Comparison of ENCODE assay signal across 1 cellular context in genomic region chr1:111739222-111739983, GRCh38.
TF ChIP-seq lines count a peak whose summit lies in the region.

Gene INKA2 (minus strand): TSS chr1:111739395. CDS start chr1:111739242, 153 bp downstream.

TF ChIP-seq in HepG2, 621 proteins besides CTCF, POLR2A, EP300 and RAD21 (continued from another document and continues in another):
- TF ChIP-seq IRF1 (CRISPR knock-in tag; IDR thresholded peaks at IDR 0.05; ENCODE audit: low read depth) (no peak), GMEB1 (CRISPR knock-in tag; IDR thresholded peaks at IDR 0.05; ENCODE audit: borderline replicate concordance) (no peak), ONECUT2 (CRISPR knock-in tag; IDR thresholded peaks at IDR 0.05) (no peak), MIXL1 (CRISPR knock-in tag; IDR thresholded peaks at IDR 0.05) (peak; percentile 40; the same call in 1 of the 2 replicates), ZSCAN12 (CRISPR knock-in tag; IDR thresholded peaks at IDR 0.05) (peak; percentile 77; the same call in 1 of the 2 replicates), ZFYVE20 (CRISPR knock-in tag; IDR thresholded peaks at IDR 0.05; ENCODE audit: borderline replicate concordance, low read depth) (0 out of 2 replicates have a peak, but pooled peaks have one; percentile 20), POLR2AphosphoS2 (IDR thresholded peaks at IDR 0.05; ENCODE audit: low read depth, low read length) (no peak), FIP1L1 (IDR thresholded peaks at IDR 0.05; ENCODE audit: borderline replicate concordance, insufficient read depth, low read depth, low read length) (no peak), ATAD3A (CRISPR knock-in tag; IDR thresholded peaks at IDR 0.05) (no peak), ZNF260 (CRISPR knock-in tag; IDR thresholded peaks at IDR 0.05; ENCODE audit: borderline replicate concordance, low read depth) (no peak), ZMYM2 (CRISPR knock-in tag; IDR thresholded peaks at IDR 0.05) (no peak), CEBPZ (IDR thresholded peaks at IDR 0.05; ENCODE audit: low read length) (no peak), ZNF570 (CRISPR knock-in tag; IDR thresholded peaks at IDR 0.05; ENCODE audit: borderline replicate concordance) (no peak), MNT (IDR thresholded peaks at IDR 0.05) (no peak; the same call in 1 of the 2 replicates), ZNF180 (CRISPR knock-in tag; IDR thresholded peaks at IDR 0.05; ENCODE audit: borderline replicate concordance, low read depth) (no peak), FOXA1 (IDR thresholded peaks at IDR 0.05) (no peak), FOXA1 (CRISPR knock-in tag; IDR thresholded peaks at IDR 0.05) (peak; percentile 83), ZNF253 (CRISPR knock-in tag; IDR thresholded peaks at IDR 0.05; ENCODE audit: borderline replicate concordance) (0 out of 2 replicates have a peak, but pooled peaks have one; percentile 67), FUBP1 (CRISPR knock-in tag; IDR thresholded peaks at IDR 0.05; ENCODE audit: borderline replicate concordance) (no peak), ZBTB20 (CRISPR knock-in tag; IDR thresholded peaks at IDR 0.05; ENCODE audit: borderline replicate concordance, low read depth) (peak; percentile 57; the same call in 1 of the 2 replicates), MXD4 (CRISPR knock-in tag; IDR thresholded peaks at IDR 0.05) (peak; percentile 51; the same call in 1 of the 2 replicates), FLYWCH1 (CRISPR knock-in tag; IDR thresholded peaks at IDR 0.05) (0 out of 2 replicates have a peak, but pooled peaks have one; percentile 42), CREB3 (CRISPR knock-in tag; IDR thresholded peaks at IDR 0.05) (peak; percentile 97), THAP7 (CRISPR knock-in tag; IDR thresholded peaks at IDR 0.05) (no peak), TCF7L2 (IDR thresholded peaks at IDR 0.05; ENCODE audit: low read depth, low read length) (no peak), ZNF18 (CRISPR knock-in tag; IDR thresholded peaks at IDR 0.05; ENCODE audit: insufficient replicate concordance) (peak; percentile 35), ZNF362 (CRISPR knock-in tag; IDR thresholded peaks at IDR 0.05; ENCODE audit: borderline replicate concordance) (no peak), POLR2G (IDR thresholded peaks at IDR 0.05; ENCODE audit: low read depth, low read length) (peak; percentile 90), TSC22D2 (CRISPR knock-in tag; IDR thresholded peaks at IDR 0.05; ENCODE audit: borderline replicate concordance) (no peak), ZNF773 (CRISPR knock-in tag; IDR thresholded peaks at IDR 0.05; ENCODE audit: borderline replicate concordance) (peak; percentile 60; the same call in 1 of the 2 replicates), BRCA1 (CRISPR knock-in tag; IDR thresholded peaks at IDR 0.05) (peak; percentile 94), THAP11 (CRISPR knock-in tag; IDR thresholded peaks at IDR 0.05) (peak; percentile 47; the same call in 1 of the 2 replicates), BCL3 (CRISPR knock-in tag; IDR thresholded peaks at IDR 0.05) (peak; percentile 42), ZIK1 (CRISPR knock-in tag; IDR thresholded peaks at IDR 0.05; ENCODE audit: borderline replicate concordance, low read depth) (peak; percentile 57; the same call in 1 of the 2 replicates), TBX2 (CRISPR knock-in tag; IDR thresholded peaks at IDR 0.05; ENCODE audit: borderline replicate concordance) (peak; percentile 66)
